ENCODE assay signal across 12 cellular contexts in the genomic region with DNA sequence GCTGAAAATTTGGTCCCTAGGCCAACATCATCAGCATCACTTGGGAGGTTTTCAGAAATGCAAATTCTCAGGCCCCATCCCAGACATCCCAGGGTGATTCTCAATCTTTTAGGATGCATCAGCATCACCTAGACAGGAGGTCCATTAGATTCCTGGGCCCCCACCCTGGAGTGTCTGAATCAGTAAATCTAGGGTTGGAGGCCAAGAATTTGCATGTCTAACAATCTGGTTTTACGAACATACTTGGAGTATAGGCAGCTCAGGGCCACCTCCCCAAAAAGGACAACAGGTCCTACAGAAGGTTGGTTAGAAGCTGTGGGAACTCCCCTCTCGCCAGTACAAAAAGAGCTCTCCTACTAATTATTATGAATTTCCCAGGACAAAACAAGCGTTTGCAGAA. TPM values are rescaled to one million over a fixed set of nuclear protein-coding genes. Genes with fewer than 3 reads are reported as not detected.
DNase-seq lines count a peak whose midpoint lies in the region; ATAC-seq, FAIRE-seq and TF ChIP-seq lines count a peak whose summit lies in the region.
"Had no signal": no experiment of that assay in that cellular context is flagged by ENCODE, and none has a peak within 500 bp of the region (broad histone marks: within the 10 kb centered on the region; RNA-seq: fewer than 3 reads in every experiment).

No MANE protein-coding gene starts in this region.

- TF ChIP-seq CTCF in C4-2B (conservative IDR thresholded peaks at IDR 0.05) = no peak
- TF ChIP-seq CTCF in astrocyte (IDR thresholded peaks at IDR 0.05; ENCODE audit: insufficient read depth, low read depth, low read length) = no peak
- no peak for TF ChIP-seq CTCF in nephron progenitor cell (IDR thresholded peaks at IDR 0.05)
- no peak for TF ChIP-seq CTCF in psoas muscle (IDR thresholded peaks at IDR 0.05)

- WGBS in psoas muscle, 3 donors = 80 to 87% (median 85%) methylated on average over 3 of the region's 3 CpGs

- no peak for FAIRE-seq in astrocyte (lab: Jason Lieb, UNC)
- FAIRE-seq: islet of Langerhans had no signal

- intact Hi-C loops in psoas muscle (cut with DNase I) = no loop called here

- H3K4me1 Mint-ChIP-seq in astrocyte (ENCODE audit: low read depth, unreplicated experiment) = peaks cover 48% of the 10 kb centered on the region
- peaks cover 46% of the 10 kb centered on the region for H3K4me1 Mint-ChIP-seq in nephron progenitor cell

- H3K79me2 ChIP-seq in astrocyte (ENCODE audit: insufficient read depth, low read length) = no peaks in the 10 kb centered on the region

- peak overlapping the region; percentile 43 for H3K27ac Mint-ChIP-seq in astrocyte (ENCODE audit: unreplicated experiment)
- peak overlapping the region; percentile 2 for H3K27ac Mint-ChIP-seq in nephron progenitor cell

- H3K27ac ChIP-seq in C4-2B = peak overlapping the region; percentile 83; the same call in 1 of the 2 replicates
- peak overlapping the region; percentile 95 for H3K27ac ChIP-seq in KOPT-K1 (ENCODE audit: low read depth, low read length, poor library complexity, severe bottlenecking)
- no peak overlapping the region for H3K27ac ChIP-seq in astrocyte (ENCODE audit: low read depth, low read length)
- H3K27ac ChIP-seq in psoas muscle = no peak overlapping the region

- H3K36me3 ChIP-seq in KOPT-K1 (ENCODE audit: insufficient read depth, low read length) (peaks cover 72% of the 10 kb centered on the region), astrocyte (ENCODE audit: insufficient read depth, low read length) (no peaks in the 10 kb centered on the region), psoas muscle (ENCODE audit: insufficient read depth in 1 of 2, low read depth in 1 of 2) (peaks cover 0 to 4% of the 10 kb centered on the region in 2 donors)

- H2AFZ ChIP-seq in astrocyte (ENCODE audit: low read depth, low read length) = no peak overlapping the region

- ATAC-seq in psoas muscle = no peak

- H3K27me3 ChIP-seq in astrocyte (ENCODE audit: insufficient read depth, low read length) (no peaks in the 10 kb centered on the region), psoas muscle (ENCODE audit: insufficient read depth in 3 of 3, low read length in 2 of 3) (no peaks in the 10 kb centered on the region)
- H3K27me3 ChIP-seq: BE2C had no signal

- H3K4me3 ChIP-seq in astrocyte (ENCODE audit: insufficient read depth, low read depth, low read length) (no peak overlapping the region), psoas muscle (no peak overlapping the region)

- DNase-seq in astrocyte (ENCODE audit: low read depth) (no peak), nephron progenitor cell (no peak), psoas muscle (no peak), germinal center (ENCODE audit: low spot score) (no peak), NCI-H1092 (lab: John Stamatoyannopoulos, UW) (no peak), epidermal melanocyte (ENCODE audit: insufficient read length, low spot score) (no peak)
- DNase-seq: BE2C, GF-D8, T1000 had no signal

- H3K4me3 Mint-ChIP-seq in astrocyte (ENCODE audit: unreplicated experiment) (peak overlapping the region; percentile 30), nephron progenitor cell (no peak overlapping the region)

- H3K9me3 ChIP-seq in KOPT-K1 (ENCODE audit: insufficient read depth, low read length, poor library complexity, severe bottlenecking) (peaks cover 7% of the 10 kb centered on the region), astrocyte (ENCODE audit: insufficient read depth, low read depth, low read length) (no peaks in the 10 kb centered on the region), psoas muscle (no peaks in the 10 kb centered on the region)
- H3K9me3 ChIP-seq: BE2C had no signal

- no peak overlapping the region for H3K4me2 ChIP-seq in astrocyte (ENCODE audit: low read length)

- no peaks in the 10 kb centered on the region for H3K27me3 Mint-ChIP-seq in astrocyte (ENCODE audit: low read depth, unreplicated experiment)
- H3K27me3 Mint-ChIP-seq in nephron progenitor cell (ENCODE audit: low read depth, poor library complexity) = no peaks in the 10 kb centered on the region

- H3K36me3 Mint-ChIP-seq in astrocyte (ENCODE audit: low read depth, unreplicated experiment) = peaks cover 32% of the 10 kb centered on the region
- H3K36me3 Mint-ChIP-seq in nephron progenitor cell (ENCODE audit: low read depth) = peaks cover 25% of the 10 kb centered on the region

- no peak overlapping the region for H3K9ac ChIP-seq in astrocyte (ENCODE audit: low read length)

- peaks cover 3% of the 10 kb centered on the region for H3K9me3 Mint-ChIP-seq in astrocyte (ENCODE audit: unreplicated experiment)
- peaks cover 6% of the 10 kb centered on the region for H3K9me3 Mint-ChIP-seq in nephron progenitor cell

- H3K4me1 ChIP-seq in astrocyte (ENCODE audit: insufficient read depth, low read length) = no peaks in the 10 kb centered on the region
- peaks cover 2% of the 10 kb centered on the region for H3K4me1 ChIP-seq in psoas muscle
- H3K4me1 ChIP-seq: BE2C had no signal

- H4K20me1 ChIP-seq in astrocyte (ENCODE audit: insufficient read depth, low read length) = peaks cover 9% of the 10 kb centered on the region

RNA-seq across cellular contexts. Expression of a gene that starts 15.5 kb away (rescaled TPM):
- 63.0 and 63.8 TPM in 2 replicates for total RNA-seq in astrocyte
- 1 to 10 TPM; 3.0 to 5.3 (median 4.4) TPM for total RNA-seq in psoas muscle
- 1 to 10 TPM; 1.6 to 4.6 (median 1.6) TPM for polyA plus RNA-seq in psoas muscle

RNA-seq across cellular contexts. Expression of a gene that starts 58.2 kb away (rescaled TPM):
- total RNA-seq in astrocyte (11.9 and 12.3 TPM in 2 replicates), psoas muscle (1 to 10 TPM; 1.2 to 2.4 (median 1.7) TPM)
- polyA plus RNA-seq in psoas muscle = under 1 TPM; 0.18 to 0.44 (median 0.22) TPM

Comparison
In these comparisons a context has a peak if more than half of its experiments do, and no peak if none do; other contexts are left out.
1. H3K27ac ChIP-seq: peak in C4-2B (single experiment) and KOPT-K1 (single experiment); none in astrocyte (single experiment) and psoas muscle (single experiment).
2. RNA of a gene that starts 15.5 kb away (total RNA-seq): 63.0 to 63.8 TPM in astrocyte; 3.0 to 5.3 TPM in psoas muscle; every median in the first group is over 10 times any median in the second.